In genomic region chr12:108605690-108606406, GRCh38 we compare ENCODE assay signal across 1 cellular context.
TF ChIP-seq lines count a peak whose summit lies in the region.

No MANE protein-coding gene starts in this region.

TF ChIP-seq in H1, 55 proteins besides CTCF, POLR2A, EP300 and RAD21:
- TF ChIP-seq TEAD4 (IDR thresholded peaks at IDR 0.05; ENCODE audit: low read depth, low read length) (no peak), ATF2 (IDR thresholded peaks at IDR 0.05; ENCODE audit: low read length) (0 out of 2 replicates have a peak, but pooled peaks have one; percentile 45), BACH1 (IDR thresholded peaks at IDR 0.05; ENCODE audit: low read length) (peak; percentile 26; the same call in 1 of the 2 replicates), BRCA1 (IDR thresholded peaks at IDR 0.05; ENCODE audit: low read depth, low read length) (peak; percentile 95)
